Comparison of ENCODE assay signal across 4 cellular contexts in the genomic region with DNA sequence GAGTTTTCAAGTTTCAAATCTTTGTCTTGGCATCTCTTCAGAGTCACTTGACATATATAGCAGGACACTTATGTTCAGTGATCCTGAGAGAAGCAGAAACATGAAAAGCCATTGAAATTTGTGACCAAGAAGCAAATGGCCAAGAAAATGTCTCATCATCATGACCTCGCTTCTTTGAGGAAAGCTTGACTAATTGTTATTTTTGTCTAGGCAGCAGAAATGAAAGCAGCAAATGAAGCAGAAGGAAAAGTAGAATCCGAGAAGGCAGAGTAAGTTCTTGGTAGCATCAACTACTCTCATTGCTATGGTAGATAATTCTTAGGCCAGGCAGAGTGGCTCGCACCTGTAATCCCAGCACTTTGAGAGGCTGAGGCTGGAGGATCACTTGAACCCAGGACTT.
TF ChIP-seq lines count a peak whose summit lies in the region.

No MANE protein-coding gene starts in this region.

TF ChIP-seq in HepG2, 621 proteins besides CTCF, POLR2A, EP300 and RAD21:
- no peak for TF ChIP-seq HIVEP1 (CRISPR knock-in tag; IDR thresholded peaks at IDR 0.05)
- no peak for TF ChIP-seq ZNF12 (CRISPR knock-in tag; IDR thresholded peaks at IDR 0.05)
- TF ChIP-seq FOXO1 (CRISPR knock-in tag; IDR thresholded peaks at IDR 0.05), result no peak
- TF ChIP-seq MAFK (conservative IDR thresholded peaks at IDR 0.05 in 1 of 2, IDR thresholded peaks at IDR 0.05 in 1 of 2; ENCODE audit: low read length in 2 of 2), result peak; percentile 62 to 64
- TF ChIP-seq ZNF660 (CRISPR knock-in tag; IDR thresholded peaks at IDR 0.05; ENCODE audit: borderline replicate concordance, low read depth), result no peak
- TF ChIP-seq MAFF (IDR thresholded peaks at IDR 0.05; ENCODE audit: low read depth, low read length), result peak; percentile 69

TF ChIP-seq in A549, 52 proteins besides CTCF, POLR2A, EP300 and RAD21:
- TF ChIP-seq CHD2 (IDR thresholded peaks at IDR 0.05; ENCODE audit: low read length, partially characterized antibody) (no peak), MAFK (IDR thresholded peaks at IDR 0.05; ENCODE audit: partially characterized antibody) (peak; percentile 87), NFE2L2 (conservative IDR thresholded peaks at IDR 0.05; ENCODE audit: low read length) (peak; percentile 38; the same call in 1 of the 2 replicates), ZNF302 (CRISPR knock-in tag; IDR thresholded peaks at IDR 0.05) (no peak), HEYL (CRISPR knock-in tag; IDR thresholded peaks at IDR 0.05) (no peak), RCOR1 (IDR thresholded peaks at IDR 0.05; ENCODE audit: low read depth, low read length) (no peak), HOXB5 (CRISPR knock-in tag; IDR thresholded peaks at IDR 0.05) (no peak), EHF (CRISPR knock-in tag; IDR thresholded peaks at IDR 0.05) (no peak), ZFP36 (IDR thresholded peaks at IDR 0.05; ENCODE audit: borderline replicate concordance, partially characterized antibody) (no peak), CEBPB (IDR thresholded peaks at IDR 0.05) (no peak)
- TF ChIP-seq, protein P1, sequence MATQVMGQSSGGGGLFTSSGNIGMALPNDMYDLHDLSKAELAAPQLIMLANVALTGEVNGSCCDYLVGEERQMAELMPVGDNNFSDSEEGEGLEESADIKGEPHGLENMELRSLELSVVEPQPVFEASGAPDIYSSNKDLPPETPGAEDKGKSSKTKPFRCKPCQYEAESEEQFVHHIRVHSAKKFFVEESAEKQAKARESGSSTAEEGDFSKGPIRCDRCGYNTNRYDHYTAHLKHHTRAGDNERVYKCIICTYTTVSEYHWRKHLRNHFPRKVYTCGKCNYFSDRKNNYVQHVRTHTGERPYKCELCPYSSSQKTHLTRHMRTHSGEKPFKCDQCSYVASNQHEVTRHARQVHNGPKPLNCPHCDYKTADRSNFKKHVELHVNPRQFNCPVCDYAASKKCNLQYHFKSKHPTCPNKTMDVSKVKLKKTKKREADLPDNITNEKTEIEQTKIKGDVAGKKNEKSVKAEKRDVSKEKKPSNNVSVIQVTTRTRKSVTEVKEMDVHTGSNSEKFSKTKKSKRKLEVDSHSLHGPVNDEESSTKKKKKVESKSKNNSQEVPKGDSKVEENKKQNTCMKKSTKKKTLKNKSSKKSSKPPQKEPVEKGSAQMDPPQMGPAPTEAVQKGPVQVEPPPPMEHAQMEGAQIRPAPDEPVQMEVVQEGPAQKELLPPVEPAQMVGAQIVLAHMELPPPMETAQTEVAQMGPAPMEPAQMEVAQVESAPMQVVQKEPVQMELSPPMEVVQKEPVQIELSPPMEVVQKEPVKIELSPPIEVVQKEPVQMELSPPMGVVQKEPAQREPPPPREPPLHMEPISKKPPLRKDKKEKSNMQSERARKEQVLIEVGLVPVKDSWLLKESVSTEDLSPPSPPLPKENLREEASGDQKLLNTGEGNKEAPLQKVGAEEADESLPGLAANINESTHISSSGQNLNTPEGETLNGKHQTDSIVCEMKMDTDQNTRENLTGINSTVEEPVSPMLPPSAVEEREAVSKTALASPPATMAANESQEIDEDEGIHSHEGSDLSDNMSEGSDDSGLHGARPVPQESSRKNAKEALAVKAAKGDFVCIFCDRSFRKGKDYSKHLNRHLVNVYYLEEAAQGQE (IDR thresholded peaks at IDR 0.05), result no peak
- TF ChIP-seq, protein P2, sequence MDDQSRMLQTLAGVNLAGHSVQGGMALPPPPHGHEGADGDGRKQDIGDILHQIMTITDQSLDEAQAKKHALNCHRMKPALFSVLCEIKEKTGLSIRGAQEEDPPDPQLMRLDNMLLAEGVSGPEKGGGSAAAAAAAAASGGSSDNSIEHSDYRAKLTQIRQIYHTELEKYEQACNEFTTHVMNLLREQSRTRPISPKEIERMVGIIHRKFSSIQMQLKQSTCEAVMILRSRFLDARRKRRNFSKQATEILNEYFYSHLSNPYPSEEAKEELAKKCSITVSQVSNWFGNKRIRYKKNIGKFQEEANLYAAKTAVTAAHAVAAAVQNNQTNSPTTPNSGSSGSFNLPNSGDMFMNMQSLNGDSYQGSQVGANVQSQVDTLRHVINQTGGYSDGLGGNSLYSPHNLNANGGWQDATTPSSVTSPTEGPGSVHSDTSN (IDR thresholded peaks at IDR 0.05), result no peak

TF ChIP-seq in IMR-90, 13 proteins besides CTCF, POLR2A, EP300 and RAD21:
- peak; percentile 58; the same call in 1 of the 2 replicates for TF ChIP-seq MAFK (IDR thresholded peaks at IDR 0.05; ENCODE audit: low read depth, low read length)
- TF ChIP-seq BHLHE40 (IDR thresholded peaks at IDR 0.05; ENCODE audit: low read depth, low read length), result no peak
- TF ChIP-seq RFX5 (IDR thresholded peaks at IDR 0.05; ENCODE audit: low read depth, low read length), result no peak

TF ChIP-seq in K562, 482 proteins besides CTCF, POLR2A, EP300 and RAD21:
- TF ChIP-seq POLR2B (IDR thresholded peaks at IDR 0.05; ENCODE audit: low read depth, partially characterized antibody) (no peak), BCOR (IDR thresholded peaks at IDR 0.05) (no peak), MAFG (tag; conservative IDR thresholded peaks at IDR 0.05) (peak; percentile 87), ZNF764 (CRISPR knock-in tag; IDR thresholded peaks at IDR 0.05; ENCODE audit: low read depth) (no peak), MAFK (IDR thresholded peaks at IDR 0.05; ENCODE audit: low read length) (peak; percentile 24; the same call in 1 of the 2 replicates), FUS (optimal IDR thresholded peaks at IDR 0.05; ENCODE audit: low read depth, low read length) (no peak), HDAC3 (IDR thresholded peaks at IDR 0.05; ENCODE audit: borderline replicate concordance, partially characterized antibody) (no peak), ZNF143 (CRISPR knock-in tag; IDR thresholded peaks at IDR 0.05) (no peak), TRIM24 (IDR thresholded peaks at IDR 0.05) (no peak), KHSRP (IDR thresholded peaks at IDR 0.05) (no peak), SMARCA5 (IDR thresholded peaks at IDR 0.05) (no peak), C11orf30 (IDR thresholded peaks at IDR 0.05; ENCODE audit: low read depth) (peak; percentile 68; the same call in 1 of the 2 replicates), PHTF2 (CRISPR knock-in tag; IDR thresholded peaks at IDR 0.05) (no peak), ZFP30 (CRISPR knock-in tag; IDR thresholded peaks at IDR 0.05; ENCODE audit: borderline replicate concordance) (no peak), MIER1 (IDR thresholded peaks at IDR 0.05; ENCODE audit: low read depth) (no peak), ZNF316 (IDR thresholded peaks at IDR 0.05) (peak; percentile 87), ZSCAN29 (IDR thresholded peaks at IDR 0.05) (no peak), ZNF124 (CRISPR knock-in tag; IDR thresholded peaks at IDR 0.05) (no peak)
- TF ChIP-seq, protein P3, sequence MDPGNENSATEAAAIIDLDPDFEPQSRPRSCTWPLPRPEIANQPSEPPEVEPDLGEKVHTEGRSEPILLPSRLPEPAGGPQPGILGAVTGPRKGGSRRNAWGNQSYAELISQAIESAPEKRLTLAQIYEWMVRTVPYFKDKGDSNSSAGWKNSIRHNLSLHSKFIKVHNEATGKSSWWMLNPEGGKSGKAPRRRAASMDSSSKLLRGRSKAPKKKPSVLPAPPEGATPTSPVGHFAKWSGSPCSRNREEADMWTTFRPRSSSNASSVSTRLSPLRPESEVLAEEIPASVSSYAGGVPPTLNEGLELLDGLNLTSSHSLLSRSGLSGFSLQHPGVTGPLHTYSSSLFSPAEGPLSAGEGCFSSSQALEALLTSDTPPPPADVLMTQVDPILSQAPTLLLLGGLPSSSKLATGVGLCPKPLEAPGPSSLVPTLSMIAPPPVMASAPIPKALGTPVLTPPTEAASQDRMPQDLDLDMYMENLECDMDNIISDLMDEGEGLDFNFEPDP (CRISPR knock-in tag; IDR thresholded peaks at IDR 0.05), result no peak
- TF ChIP-seq, protein P4, sequence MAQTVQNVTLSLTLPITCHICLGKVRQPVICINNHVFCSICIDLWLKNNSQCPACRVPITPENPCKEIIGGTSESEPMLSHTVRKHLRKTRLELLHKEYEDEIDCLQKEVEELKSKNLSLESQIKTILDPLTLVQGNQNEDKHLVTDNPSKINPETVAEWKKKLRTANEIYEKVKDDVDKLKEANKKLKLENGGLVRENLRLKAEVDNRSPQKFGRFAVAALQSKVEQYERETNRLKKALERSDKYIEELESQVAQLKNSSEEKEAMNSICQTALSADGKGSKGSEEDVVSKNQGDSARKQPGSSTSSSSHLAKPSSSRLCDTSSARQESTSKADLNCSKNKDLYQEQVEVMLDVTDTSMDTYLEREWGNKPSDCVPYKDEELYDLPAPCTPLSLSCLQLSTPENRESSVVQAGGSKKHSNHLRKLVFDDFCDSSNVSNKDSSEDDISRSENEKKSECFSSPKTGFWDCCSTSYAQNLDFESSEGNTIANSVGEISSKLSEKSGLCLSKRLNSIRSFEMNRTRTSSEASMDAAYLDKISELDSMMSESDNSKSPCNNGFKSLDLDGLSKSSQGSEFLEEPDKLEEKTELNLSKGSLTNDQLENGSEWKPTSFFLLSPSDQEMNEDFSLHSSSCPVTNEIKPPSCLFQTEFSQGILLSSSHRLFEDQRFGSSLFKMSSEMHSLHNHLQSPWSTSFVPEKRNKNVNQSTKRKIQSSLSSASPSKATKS (CRISPR knock-in tag; IDR thresholded peaks at IDR 0.05), result no peak
- TF ChIP-seq, protein P5, sequence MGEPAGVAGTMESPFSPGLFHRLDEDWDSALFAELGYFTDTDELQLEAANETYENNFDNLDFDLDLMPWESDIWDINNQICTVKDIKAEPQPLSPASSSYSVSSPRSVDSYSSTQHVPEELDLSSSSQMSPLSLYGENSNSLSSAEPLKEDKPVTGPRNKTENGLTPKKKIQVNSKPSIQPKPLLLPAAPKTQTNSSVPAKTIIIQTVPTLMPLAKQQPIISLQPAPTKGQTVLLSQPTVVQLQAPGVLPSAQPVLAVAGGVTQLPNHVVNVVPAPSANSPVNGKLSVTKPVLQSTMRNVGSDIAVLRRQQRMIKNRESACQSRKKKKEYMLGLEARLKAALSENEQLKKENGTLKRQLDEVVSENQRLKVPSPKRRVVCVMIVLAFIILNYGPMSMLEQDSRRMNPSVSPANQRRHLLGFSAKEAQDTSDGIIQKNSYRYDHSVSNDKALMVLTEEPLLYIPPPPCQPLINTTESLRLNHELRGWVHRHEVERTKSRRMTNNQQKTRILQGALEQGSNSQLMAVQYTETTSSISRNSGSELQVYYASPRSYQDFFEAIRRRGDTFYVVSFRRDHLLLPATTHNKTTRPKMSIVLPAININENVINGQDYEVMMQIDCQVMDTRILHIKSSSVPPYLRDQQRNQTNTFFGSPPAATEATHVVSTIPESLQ (CRISPR knock-in tag; IDR thresholded peaks at IDR 0.05), result no peak
- TF ChIP-seq, protein P6, sequence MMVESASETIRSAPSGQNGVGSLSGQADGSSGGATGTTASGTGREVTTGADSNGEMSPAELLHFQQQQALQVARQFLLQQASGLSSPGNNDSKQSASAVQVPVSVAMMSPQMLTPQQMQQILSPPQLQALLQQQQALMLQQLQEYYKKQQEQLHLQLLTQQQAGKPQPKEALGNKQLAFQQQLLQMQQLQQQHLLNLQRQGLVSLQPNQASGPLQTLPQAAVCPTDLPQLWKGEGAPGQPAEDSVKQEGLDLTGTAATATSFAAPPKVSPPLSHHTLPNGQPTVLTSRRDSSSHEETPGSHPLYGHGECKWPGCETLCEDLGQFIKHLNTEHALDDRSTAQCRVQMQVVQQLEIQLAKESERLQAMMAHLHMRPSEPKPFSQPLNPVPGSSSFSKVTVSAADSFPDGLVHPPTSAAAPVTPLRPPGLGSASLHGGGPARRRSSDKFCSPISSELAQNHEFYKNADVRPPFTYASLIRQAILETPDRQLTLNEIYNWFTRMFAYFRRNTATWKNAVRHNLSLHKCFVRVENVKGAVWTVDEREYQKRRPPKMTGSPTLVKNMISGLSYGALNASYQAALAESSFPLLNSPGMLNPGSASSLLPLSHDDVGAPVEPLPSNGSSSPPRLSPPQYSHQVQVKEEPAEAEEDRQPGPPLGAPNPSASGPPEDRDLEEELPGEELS (CRISPR knock-in tag; IDR thresholded peaks at IDR 0.05; ENCODE audit: borderline replicate concordance), result no peak
- TF ChIP-seq, protein P7, sequence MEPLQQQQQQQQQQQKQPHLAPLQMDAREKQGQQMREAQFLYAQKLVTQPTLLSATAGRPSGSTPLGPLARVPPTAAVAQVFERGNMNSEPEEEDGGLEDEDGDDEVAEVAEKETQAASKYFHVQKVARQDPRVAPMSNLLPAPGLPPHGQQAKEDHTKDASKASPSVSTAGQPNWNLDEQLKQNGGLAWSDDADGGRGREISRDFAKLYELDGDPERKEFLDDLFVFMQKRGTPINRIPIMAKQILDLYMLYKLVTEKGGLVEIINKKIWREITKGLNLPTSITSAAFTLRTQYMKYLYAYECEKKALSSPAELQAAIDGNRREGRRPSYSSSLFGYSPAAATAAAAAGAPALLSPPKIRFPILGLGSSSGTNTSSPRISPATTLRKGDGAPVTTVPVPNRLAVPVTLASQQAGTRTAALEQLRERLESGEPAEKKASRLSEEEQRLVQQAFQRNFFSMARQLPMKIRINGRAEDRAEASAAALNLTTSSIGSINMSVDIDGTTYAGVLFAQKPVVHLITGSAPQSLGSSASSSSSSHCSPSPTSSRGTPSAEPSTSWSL (CRISPR knock-in tag; IDR thresholded peaks at IDR 0.05; ENCODE audit: borderline replicate concordance), result no peak
- TF ChIP-seq, protein P8, sequence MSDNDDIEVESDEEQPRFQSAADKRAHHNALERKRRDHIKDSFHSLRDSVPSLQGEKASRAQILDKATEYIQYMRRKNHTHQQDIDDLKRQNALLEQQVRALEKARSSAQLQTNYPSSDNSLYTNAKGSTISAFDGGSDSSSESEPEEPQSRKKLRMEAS (CRISPR knock-in tag; IDR thresholded peaks at IDR 0.05), result no peak
- TF ChIP-seq, protein P9, sequence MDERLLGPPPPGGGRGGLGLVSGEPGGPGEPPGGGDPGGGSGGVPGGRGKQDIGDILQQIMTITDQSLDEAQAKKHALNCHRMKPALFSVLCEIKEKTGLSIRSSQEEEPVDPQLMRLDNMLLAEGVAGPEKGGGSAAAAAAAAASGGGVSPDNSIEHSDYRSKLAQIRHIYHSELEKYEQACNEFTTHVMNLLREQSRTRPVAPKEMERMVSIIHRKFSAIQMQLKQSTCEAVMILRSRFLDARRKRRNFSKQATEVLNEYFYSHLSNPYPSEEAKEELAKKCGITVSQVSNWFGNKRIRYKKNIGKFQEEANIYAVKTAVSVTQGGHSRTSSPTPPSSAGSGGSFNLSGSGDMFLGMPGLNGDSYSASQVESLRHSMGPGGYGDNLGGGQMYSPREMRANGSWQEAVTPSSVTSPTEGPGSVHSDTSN (CRISPR knock-in tag; IDR thresholded peaks at IDR 0.05; ENCODE audit: low read depth), result no peak
- TF ChIP-seq, protein P9 (tag; conservative IDR thresholded peaks at IDR 0.05; ENCODE audit: low read depth), result no peak
